9 cellular contexts compared by ENCODE assay signal in the genomic region with DNA sequence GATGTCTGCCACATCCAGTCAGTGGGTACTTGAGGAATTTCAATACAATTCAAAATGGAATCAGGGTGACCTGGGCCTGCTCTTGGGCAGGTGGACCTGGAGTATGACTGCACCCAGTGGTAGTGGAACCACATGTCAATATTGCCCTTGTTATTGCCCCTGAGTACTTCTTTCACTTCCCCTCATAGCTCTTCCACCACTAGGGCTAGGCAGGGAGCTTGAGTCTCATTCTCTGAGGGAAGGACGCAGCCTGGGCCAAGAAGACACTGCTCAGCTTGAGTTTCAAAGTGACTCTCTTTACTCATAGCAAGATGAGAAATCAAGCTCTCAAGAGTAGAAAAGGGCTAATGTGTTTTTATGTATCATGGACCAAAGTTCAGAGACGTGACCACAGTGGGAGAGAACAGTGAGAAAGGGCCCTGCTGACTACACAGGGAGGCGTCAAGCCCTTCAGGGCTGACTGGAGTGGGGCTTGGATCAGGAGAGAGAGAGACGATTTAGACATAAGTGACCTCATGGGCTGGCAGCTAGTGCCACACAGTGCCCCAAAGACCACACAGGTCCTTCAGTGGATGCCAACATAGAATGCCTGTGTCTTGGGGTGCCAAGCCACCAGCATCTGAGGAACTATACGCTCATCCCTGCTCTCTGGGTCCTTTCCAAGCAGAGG. TPM values are rescaled to one million over a fixed set of nuclear protein-coding genes. Genes with fewer than 3 reads are reported as not detected.
A peak's percentile ranks its signal among the peaks of the same experiment; 100 is the strongest.
DNase-seq lines count a peak whose midpoint lies in the region; ATAC-seq, FAIRE-seq and TF ChIP-seq lines count a peak whose summit lies in the region.
"Had no signal": no experiment of that assay in that cellular context is flagged by ENCODE, and none has a peak within 500 bp of the region (broad histone marks: within the 10 kb centered on the region; RNA-seq: fewer than 3 reads in every experiment).

No MANE protein-coding gene starts in this region.

- peaks cover 40% of the 10 kb centered on the region for H3K4me1 ChIP-seq in HepG2 (ENCODE audit: insufficient read depth, low read length)

- no peak for TF ChIP-seq EP300 in HepG2 (IDR thresholded peaks at IDR 0.05; ENCODE audit: low read depth in 2 of 2, low read length in 2 of 2)
- no peak for TF ChIP-seq EP300 in HepG2 (CRISPR knock-in tag; IDR thresholded peaks at IDR 0.05; ENCODE audit: borderline replicate concordance)

- FAIRE-seq in HepG2 (lab: Jason Lieb, UNC), result peak; percentile 59

- no peaks in the 10 kb centered on the region for H3K36me3 ChIP-seq in HepG2 (replicated peaks in 1 of 2; ENCODE audit: control insufficient read depth in 1 of 2, insufficient read depth in 2 of 2, low read length in 2 of 2)

- no peak overlapping the region for H3K9ac ChIP-seq in HepG2 (ENCODE audit: insufficient read depth, low read depth, low read length)

- H3K27me3 ChIP-seq in HepG2 (ENCODE audit: control insufficient read depth in 1 of 2, insufficient read depth in 2 of 2, low read length in 2 of 2), result peaks cover 0 to 28% of the 10 kb centered on the region in 2 experiments; a peak in 2 of 5 replicates

- BruUV-seq in HepG2 (replicated peaks; lab: Mats Ljungman, UMichigan), result no TSS peak

- H3K4me2 ChIP-seq in HepG2 (ENCODE audit: low read depth, low read length), result peak overlapping the region; percentile 41

- POLR2A ChIA-PET in HepG2 (lab: Yijun Ruan, JAX), result interaction anchor here (1.6 kb wide), 1 partner anchor 13 kb away, joined by 5 read pairs; the partner anchor contains the start of gene PTMA

- ATAC-seq in GM18519 (IDR thresholded peaks at IDR 0.05; ENCODE audit: low FRiP score, unreplicated experiment), result peak; percentile 60
- ATAC-seq in GM21529 (IDR thresholded peaks at IDR 0.05; ENCODE audit: unreplicated experiment), result peak; percentile 85
- ATAC-seq in HG03432 (IDR thresholded peaks at IDR 0.05; ENCODE audit: unreplicated experiment), result peak; percentile 83
- peak; percentile 30 for ATAC-seq in HepG2

- no peak for TF ChIP-seq RAD21 in HepG2 (CRISPR knock-in tag; IDR thresholded peaks at IDR 0.05)

- no peak overlapping the region for H3K27ac ChIP-seq in HepG2 (ENCODE audit: extremely low read length, insufficient read depth, low read length)

- no peaks in the 10 kb centered on the region for H3K79me2 ChIP-seq in HepG2 (ENCODE audit: insufficient read depth, low read length)

- no peak overlapping the region for H3K4me3 ChIP-seq in HepG2 (replicated peaks in 1 of 3; ENCODE audit: insufficient read depth in 1 of 3, low read depth in 2 of 3, low read length in 3 of 3)

- H2AFZ ChIP-seq in HepG2 (ENCODE audit: low read length), result no peak overlapping the region

- H3K9me3 ChIP-seq in HepG2 (ENCODE audit: low read length), result no peaks in the 10 kb centered on the region

- no peak for TF ChIP-seq POLR2A in HepG2 (IDR thresholded peaks at IDR 0.05; ENCODE audit: insufficient read depth in 1 of 2, low read depth in 2 of 2, low read length in 2 of 2)

- no peak for DNase-seq in HepG2 (ENCODE audit: low spot score)
- no peak for DNase-seq in UCSD-AML1 (lab: John Stamatoyannopoulos, UW; ENCODE audit: unreplicated experiment)
- no peak for DNase-seq in NCI-H2029 treated with DMSO at 0.1 percent for 48 hours (lab: John Stamatoyannopoulos, UW)
- DNase-seq in cerebellum (ENCODE audit: low spot score), result no peak
- no peak for DNase-seq in mesenteric fat pad (ENCODE audit: low spot score)
- DNase-seq: activated T-cell treated with anti-CD3 and anti-CD28 coated beads, Interleukin-2, amount 50 U/mL, for 1 hour had no signal

- no peaks in the 10 kb centered on the region for H4K20me1 ChIP-seq in HepG2 (ENCODE audit: insufficient read depth, low read length)

- WGBS in HepG2 (ENCODE audit: low lambda C conversion rate), result 41% methylated on average over 5 of the region's 5 CpGs

- TF ChIP-seq CTCF in HepG2 (CRISPR knock-in tag; IDR thresholded peaks at IDR 0.05), result 0 out of 2 replicates have a peak, but pooled peaks have one; percentile 14

- intact Hi-C loops in HepG2 (cut with micrococcal nuclease; ENCODE audit: unreplicated experiment), result loop anchor here (2.0 kb wide), 1 partner anchor 60 kb away; the partner anchor contains the start of gene PDE6D

- in situ Hi-C loops in HepG2 (cut with HindIII; ENCODE audit: extremely low pct_ligation_motif_present, low pct_unique_long_range_greater_than_20kb), result no loop called here

- CTCF ChIA-PET in HepG2 (lab: Yijun Ruan, JAX; ENCODE audit: low intra/inter-chr PET ratio, low total read pairs), result no interaction called here

TF ChIP-seq in HepG2, 621 proteins besides CTCF, POLR2A, EP300 and RAD21 (continues in another document):
- TF ChIP-seq CBX2 (IDR thresholded peaks at IDR 0.05; ENCODE audit: low read depth, low read length), result no peak
- no peak for TF ChIP-seq CBX2 (CRISPR knock-in tag; IDR thresholded peaks at IDR 0.05; ENCODE audit: low read depth)
- TF ChIP-seq, protein P1, sequence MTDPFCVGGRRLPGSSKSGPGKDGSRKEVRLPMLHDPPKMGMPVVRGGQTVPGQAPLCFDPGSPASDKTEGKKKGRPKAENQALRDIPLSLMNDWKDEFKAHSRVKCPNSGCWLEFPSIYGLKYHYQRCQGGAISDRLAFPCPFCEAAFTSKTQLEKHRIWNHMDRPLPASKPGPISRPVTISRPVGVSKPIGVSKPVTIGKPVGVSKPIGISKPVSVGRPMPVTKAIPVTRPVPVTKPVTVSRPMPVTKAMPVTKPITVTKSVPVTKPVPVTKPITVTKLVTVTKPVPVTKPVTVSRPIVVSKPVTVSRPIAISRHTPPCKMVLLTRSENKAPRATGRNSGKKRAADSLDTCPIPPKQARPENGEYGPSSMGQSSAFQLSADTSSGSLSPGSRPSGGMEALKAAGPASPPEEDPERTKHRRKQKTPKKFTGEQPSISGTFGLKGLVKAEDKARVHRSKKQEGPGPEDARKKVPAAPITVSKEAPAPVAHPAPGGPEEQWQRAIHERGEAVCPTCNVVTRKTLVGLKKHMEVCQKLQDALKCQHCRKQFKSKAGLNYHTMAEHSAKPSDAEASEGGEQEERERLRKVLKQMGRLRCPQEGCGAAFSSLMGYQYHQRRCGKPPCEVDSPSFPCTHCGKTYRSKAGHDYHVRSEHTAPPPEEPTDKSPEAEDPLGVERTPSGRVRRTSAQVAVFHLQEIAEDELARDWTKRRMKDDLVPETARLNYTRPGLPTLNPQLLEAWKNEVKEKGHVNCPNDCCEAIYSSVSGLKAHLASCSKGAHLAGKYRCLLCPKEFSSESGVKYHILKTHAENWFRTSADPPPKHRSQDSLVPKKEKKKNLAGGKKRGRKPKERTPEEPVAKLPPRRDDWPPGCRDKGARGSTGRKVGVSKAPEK (CRISPR knock-in tag; IDR thresholded peaks at IDR 0.05; ENCODE audit: borderline replicate concordance), result no peak
- TF ChIP-seq TEAD3 (CRISPR knock-in tag; optimal IDR thresholded peaks at IDR 0.05; ENCODE audit: borderline replicate concordance), result peak; percentile 13

RNA-seq across cellular contexts. Expression of gene PTMA, which starts 12.8 kb away (rescaled TPM):
- 1,086 and 1,212 TPM in 2 replicates for total RNA-seq in HepG2 (2016; rRNA removed; fragmentation: Illumina TruSeq; extraction: Trizol)
- total RNA-seq in HepG2 (2016; cell fraction: cytosol; rRNA removed; fragmentation: Illumina TruSeq; extraction: Trizol; ENCODE audit: low read depth), result 383 and 429 TPM in 2 replicates
- 1,123 and 1,183 TPM in 2 replicates for total RNA-seq in HepG2 (2016; cell fraction: insoluble cytoplasmic fraction; rRNA removed; fragmentation: Illumina TruSeq; extraction: Trizol)
- total RNA-seq in HepG2 (2016; cell fraction: membrane; rRNA removed; fragmentation: Illumina TruSeq; extraction: Trizol), result 561 and 605 TPM in 2 replicates
- total RNA-seq in HepG2 (2016; cell fraction: nucleus; rRNA removed; fragmentation: Illumina TruSeq; extraction: Trizol), result 429 and 440 TPM in 2 replicates
- polyA plus RNA-seq in HepG2 (2011; rRNA removed), result 174 and 190 TPM in 2 replicates
- polyA plus RNA-seq in HepG2 (2011; cell fraction: cytosol; rRNA removed), result 192 and 196 TPM in 2 replicates
- polyA plus RNA-seq in HepG2 (2011; cell fraction: nucleus; rRNA removed), result 112 and 149 TPM in 2 replicates
- 399 and 565 TPM in 2 replicates for polyA plus RNA-seq in HepG2 (2012)
- polyA plus RNA-seq in HepG2 (2016; cell fraction: cytosol; fragmentation: Illumina TruSeq; extraction: Trizol; ENCODE audit: low read depth), result 460 and 492 TPM in 2 replicates
- polyA plus RNA-seq in HepG2 (2016; cell fraction: insoluble cytoplasmic fraction; fragmentation: Illumina TruSeq; extraction: Trizol; ENCODE audit: low read depth), result 2,053 and 2,108 TPM in 2 replicates
- 673 and 705 TPM in 2 replicates for polyA plus RNA-seq in HepG2 (2016; cell fraction: membrane; fragmentation: Illumina TruSeq; extraction: Trizol; ENCODE audit: low read depth)
- polyA plus RNA-seq in HepG2 (2016; cell fraction: nucleus; fragmentation: Illumina TruSeq; extraction: Trizol; ENCODE audit: insufficient read depth, low read depth), result 1,089 and 1,130 TPM in 2 replicates
- polyA minus RNA-seq in HepG2 (2011; rRNA and poly(A)+ RNA removed; ENCODE audit: low replicate concordance), result 146 and 188 TPM in 2 replicates
- polyA minus RNA-seq in HepG2 (2011; cell fraction: cytosol; rRNA and poly(A)+ RNA removed), result 210 and 216 TPM in 2 replicates
- polyA minus RNA-seq in HepG2 (2011; cell fraction: nucleus; rRNA and poly(A)+ RNA removed), result 83.7 and 96.4 TPM in 2 replicates
- 478 TPM for total RNA-seq in cerebellum
- total RNA-seq in mesenteric fat pad, result 790 TPM

RNA-seq across cellular contexts. Expression of gene PDE6D, which starts 60.0 kb away (rescaled TPM):
- 14.1 and 22.6 TPM in 2 replicates for total RNA-seq in HepG2 (2016; rRNA removed; fragmentation: Illumina TruSeq; extraction: Trizol)
- total RNA-seq in HepG2 (2016; cell fraction: cytosol; rRNA removed; fragmentation: Illumina TruSeq; extraction: Trizol; ENCODE audit: low read depth), result 10.3 and 11.8 TPM in 2 replicates
- total RNA-seq in HepG2 (2016; cell fraction: insoluble cytoplasmic fraction; rRNA removed; fragmentation: Illumina TruSeq; extraction: Trizol), result 15.5 and 20.5 TPM in 2 replicates
- total RNA-seq in HepG2 (2016; cell fraction: membrane; rRNA removed; fragmentation: Illumina TruSeq; extraction: Trizol), result 15.5 and 19.5 TPM in 2 replicates
- total RNA-seq in HepG2 (2016; cell fraction: nucleus; rRNA removed; fragmentation: Illumina TruSeq; extraction: Trizol), result 9.9 and 10.3 TPM in 2 replicates
- 20.5 and 23.2 TPM in 2 replicates for polyA plus RNA-seq in HepG2 (2011; rRNA removed)
- polyA plus RNA-seq in HepG2 (2011; cell fraction: cytosol; rRNA removed), result 18.3 and 22.7 TPM in 2 replicates
- polyA plus RNA-seq in HepG2 (2011; cell fraction: nucleus; rRNA removed), result 5.1 and 6.7 TPM in 2 replicates
- 8.4 and 12.4 TPM in 2 replicates for polyA plus RNA-seq in HepG2 (2012)
- 15.0 and 20.7 TPM in 2 replicates for polyA plus RNA-seq in HepG2 (2016; cell fraction: cytosol; fragmentation: Illumina TruSeq; extraction: Trizol; ENCODE audit: low read depth)
- polyA plus RNA-seq in HepG2 (2016; cell fraction: insoluble cytoplasmic fraction; fragmentation: Illumina TruSeq; extraction: Trizol; ENCODE audit: low read depth), result 30.1 TPM in 2 replicates
- 19.2 and 24.9 TPM in 2 replicates for polyA plus RNA-seq in HepG2 (2016; cell fraction: membrane; fragmentation: Illumina TruSeq; extraction: Trizol; ENCODE audit: low read depth)
- 12.1 and 13.8 TPM in 2 replicates for polyA plus RNA-seq in HepG2 (2016; cell fraction: nucleus; fragmentation: Illumina TruSeq; extraction: Trizol; ENCODE audit: insufficient read depth, low read depth)
- polyA minus RNA-seq in HepG2 (2011; rRNA and poly(A)+ RNA removed; ENCODE audit: low replicate concordance), result 9.3 and 18.2 TPM in 2 replicates
- 4.9 and 6.9 TPM in 2 replicates for polyA minus RNA-seq in HepG2 (2011; cell fraction: cytosol; rRNA and poly(A)+ RNA removed)
- 7.1 and 8.6 TPM in 2 replicates for polyA minus RNA-seq in HepG2 (2011; cell fraction: nucleus; rRNA and poly(A)+ RNA removed)
- total RNA-seq in cerebellum, result 30.8 TPM
- total RNA-seq in mesenteric fat pad, result 21.8 TPM

Comparison
In these comparisons a context has a peak if more than half of its experiments do, and no peak if none do; other contexts are left out.
1. ATAC-seq: peak in every context shown above with its lines; median percentile 85 in GM21529; 83 in HG03432; 60 in GM18519; 30 in HepG2.